In the genomic region with DNA sequence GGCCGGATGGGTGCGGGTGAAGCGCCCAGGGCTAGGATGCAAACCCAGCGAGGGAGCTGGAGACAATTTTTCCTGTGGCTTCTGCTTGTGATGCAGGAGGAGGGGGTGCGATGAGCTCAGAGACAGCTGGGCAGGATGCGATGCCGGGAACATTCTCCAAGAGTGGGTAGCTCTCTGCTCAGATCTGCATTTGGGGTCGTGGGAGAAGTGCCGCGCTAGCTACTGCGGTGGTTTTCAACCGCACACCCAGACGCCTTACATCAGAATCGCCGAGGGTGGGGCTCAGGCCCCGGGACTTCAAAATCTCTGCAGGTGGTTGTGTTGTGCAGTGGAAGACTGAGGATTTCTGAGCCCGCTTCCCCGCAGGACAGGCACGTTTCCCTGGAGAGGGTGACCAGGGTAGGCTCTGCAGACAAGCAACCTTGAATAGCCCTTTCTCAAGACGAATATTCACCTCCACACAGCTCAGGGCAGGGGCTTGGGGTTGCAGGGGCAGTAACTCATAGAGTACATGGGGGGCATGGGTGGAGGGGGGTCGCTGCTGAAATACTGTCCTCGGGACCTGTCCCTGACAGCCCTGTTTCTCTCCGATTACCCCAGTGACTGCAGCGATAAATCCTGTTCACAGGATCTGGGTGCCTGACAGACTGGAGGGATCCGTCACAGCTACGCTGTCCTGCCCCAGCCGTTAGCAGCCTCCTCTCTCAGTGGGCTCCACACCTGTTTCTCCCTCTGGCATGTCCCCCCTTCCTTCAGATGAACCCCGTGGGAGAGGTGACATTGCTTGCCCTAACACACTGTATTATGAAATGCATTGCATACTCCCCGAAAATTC, we compare ENCODE assay signal across 12 cellular contexts.
"Had no signal": no experiment of that assay in that cellular context is flagged by ENCODE, and none has a peak within 500 bp of the region (broad histone marks: within the 10 kb centered on the region; RNA-seq: fewer than 3 reads in every experiment).

No MANE protein-coding gene starts in this region.

- H3K27ac Mint-ChIP-seq: activated CD8-positive, alpha-beta memory T cell treated with anti-CD3 and anti-CD28 coated beads, Interleukin-2, amount 10 ng/mL, durations not matched to agents 7 days and 5 days; activated T-cell treated with anti-CD3 and anti-CD28 coated beads, Interleukin-2, amount 50 U/mL, for 24 hours; T-helper 2 cell treated with Interferon-gamma antibody and Interleukin-4, amounts not matched to agents 5 μg/mL and 100 μg/mL, for 36 hours had no signal

- H3K27ac ChIP-seq: colonic mucosa, neutrophil, tibial artery had no signal

- H3K4me3 ChIP-seq: colonic mucosa, smooth muscle cell, tibial artery had no signal

- H3K9me3 Mint-ChIP-seq: activated T-cell treated with anti-CD3 and anti-CD28 coated beads, Interleukin-2, amount 50 U/mL, for 24 hours had no signal

- H3K4me1 ChIP-seq: colonic mucosa, tibial artery had no signal

- H3K4me1 Mint-ChIP-seq: activated CD8-positive, alpha-beta memory T cell treated with anti-CD3 and anti-CD28 coated beads, Interleukin-2, amount 10 ng/mL, durations not matched to agents 7 days and 5 days had no signal

- DNase-seq: activated CD4-positive, alpha-beta T cell treated with anti-CD3 and anti-CD28 coated beads, Interleukin-2, amount 50 U/mL, for 48 hours; activated CD4-positive, CD25-positive, alpha-beta regulatory T cell treated with anti-CD3 and anti-CD28 coated beads, Interleukin-2, amount 50 U/mL, for 72 hours; activated CD8-positive, alpha-beta memory T cell treated with anti-CD3 and anti-CD28 coated beads, Interleukin-2, amount 10 ng/mL, durations not matched to agents 7 days and 5 days; activated gamma-delta T cell; activated T-cell treated with anti-CD3 and anti-CD28 coated beads, Interleukin-2, amount 50 U/mL, for 24 hours; colonic mucosa; effector CD4-positive, alpha-beta T cell; kidney; tibial artery had no signal

- H3K4me3 Mint-ChIP-seq: activated CD8-positive, alpha-beta memory T cell treated with anti-CD3 and anti-CD28 coated beads, Interleukin-2, amount 10 ng/mL, durations not matched to agents 7 days and 5 days; activated T-cell treated with anti-CD3 and anti-CD28 coated beads, Interleukin-2, amount 50 U/mL, for 24 hours; T-helper 2 cell treated with Interferon-gamma antibody and Interleukin-4, amounts not matched to agents 5 μg/mL and 100 μg/mL, for 36 hours had no signal

- H3K4me2 ChIP-seq: smooth muscle cell had no signal

- H3K36me3 ChIP-seq: colonic mucosa, neutrophil, tibial artery had no signal

- ATAC-seq: activated CD8-positive, alpha-beta memory T cell treated with anti-CD3 and anti-CD28 coated beads, Interleukin-2, amount 10 ng/mL, durations not matched to agents 7 days and 5 days had no signal

- H3K9me3 ChIP-seq: colonic mucosa, neutrophil, tibial artery had no signal

- H3K36me3 Mint-ChIP-seq: activated CD8-positive, alpha-beta memory T cell treated with anti-CD3 and anti-CD28 coated beads, Interleukin-2, amount 10 ng/mL, durations not matched to agents 7 days and 5 days had no signal

- H3K27me3 ChIP-seq: colonic mucosa had no signal
